25 cellular contexts compared by ENCODE assay signal in the genomic region with DNA sequence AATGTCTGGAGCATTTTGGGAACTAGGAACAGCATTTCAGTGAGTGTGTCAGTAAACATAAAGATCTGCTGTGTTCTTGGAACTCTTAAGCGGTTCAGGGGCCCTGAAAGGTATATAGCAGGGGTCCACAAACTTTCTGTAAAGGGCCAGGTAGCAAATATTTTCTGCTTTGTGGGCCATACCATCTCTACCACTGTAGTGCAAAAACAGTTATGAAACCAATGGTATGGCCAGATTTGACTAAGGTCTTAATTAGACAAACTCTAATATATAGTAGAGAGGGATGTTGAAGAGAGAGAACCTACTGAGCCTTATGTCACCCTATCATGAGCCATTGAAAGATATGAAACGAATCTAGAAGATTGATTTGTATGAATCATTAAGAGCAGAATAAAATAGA. TPM values are rescaled to one million over a fixed set of nuclear protein-coding genes. Genes with fewer than 3 reads are reported as not detected.
DNase-seq lines count a peak whose midpoint lies in the region; ATAC-seq and TF ChIP-seq lines count a peak whose summit lies in the region.
"Had no signal": no experiment of that assay in that cellular context is flagged by ENCODE, and none has a peak within 500 bp of the region (broad histone marks: within the 10 kb centered on the region; RNA-seq: fewer than 3 reads in every experiment).

No MANE protein-coding gene starts in this region.

- H3K4me3 ChIP-seq in IMR-90 (ENCODE audit: insufficient read depth, low read depth, low read length) (no peak overlapping the region), SK-N-MC (peak overlapping the region; percentile 40), fibroblast of villous mesenchyme (ENCODE audit: low read depth, low read length) (peak overlapping the region; percentile 7), skeletal muscle satellite cell (ENCODE audit: low read length) (peak overlapping the region; percentile 36)
- H3K4me3 ChIP-seq: GM23338, hepatocyte, left lung, mucosa of descending colon, transverse colon had no signal

- H3K9ac ChIP-seq in IMR-90 (ENCODE audit: low read depth, low read length) (no peak overlapping the region), SK-N-MC (ENCODE audit: insufficient read length) (no peak overlapping the region), skeletal muscle satellite cell (ENCODE audit: low read depth, low read length) (no peak overlapping the region)
- H3K9ac ChIP-seq: parathyroid adenoma had no signal

- H2BK5ac ChIP-seq in IMR-90 (ENCODE audit: low read depth, low read length, poor library complexity, severe bottlenecking), result no peak overlapping the region

- no peaks in the 10 kb centered on the region for H3K27me3 ChIP-seq in IMR-90 (ENCODE audit: control insufficient read depth, insufficient read depth, low read length)
- no peaks in the 10 kb centered on the region for H3K27me3 ChIP-seq in skeletal muscle satellite cell (ENCODE audit: control insufficient read depth, insufficient read depth, low read length)
- H3K27me3 ChIP-seq: hepatocyte, left lung, transverse colon had no signal

- no peak overlapping the region for H4K91ac ChIP-seq in IMR-90 (ENCODE audit: insufficient read depth, low read depth, low read length)

- no peak overlapping the region for H3K23ac ChIP-seq in IMR-90 (ENCODE audit: low read depth, low read length)

- no peak overlapping the region for H4K5ac ChIP-seq in IMR-90 (ENCODE audit: low read depth, low read length)

- H4K20me1 ChIP-seq in IMR-90 (ENCODE audit: insufficient read depth, low read length), result peaks cover 65% of the 10 kb centered on the region

- H2BK20ac ChIP-seq in IMR-90 (ENCODE audit: low read depth, low read length), result no peak overlapping the region

- no peak overlapping the region for H2BK120ac ChIP-seq in IMR-90 (ENCODE audit: low read depth, low read length)

- BruUV-seq in IMR-90 (replicated peaks; lab: Mats Ljungman, UMichigan), result no TSS peak

- no peak for TF ChIP-seq CTCF in IMR-90 (conservative IDR thresholded peaks at IDR 0.05; ENCODE audit: low read depth, low read length)
- TF ChIP-seq CTCF in fibroblast of villous mesenchyme (IDR thresholded peaks at IDR 0.05; ENCODE audit: insufficient read depth, low read depth, low read length), result no peak

- DNase-seq in IMR-90 (no peak), SK-N-MC (ENCODE audit: low read depth, low spot score) (no peak), fibroblast of villous mesenchyme (ENCODE audit: low read depth) (no peak), DMS79 treated with DMSO at 0.1 percent for 48 hours (lab: John Stamatoyannopoulos, UW) (no peak)
- DNase-seq in stimulated activated CD4-positive, alpha-beta T cell treated with anti-CD3 and anti-CD28 coated beads, Interleukin-4, amount 100 ng/mL, for 24 hours, result no peak
- DNase-seq: activated CD4-positive, alpha-beta T cell treated with anti-CD3 and anti-CD28 coated beads, Interleukin-2, amount 10 ng/mL, durations not matched to agents 7 days and 5 days; activated naive CD4-positive, alpha-beta T cell treated with anti-CD3 and anti-CD28 coated beads, Interleukin-2, amount 50 U/mL, for 16 hours; aorta; CD4-positive, alpha-beta memory T cell; immature natural killer cell; KG1; left lung; mucosa of descending colon; NCI-H1436 treated with DMSO at 0.1 percent for 48 hours; NCI-H510A; nephron progenitor cell; right cardiac atrium; stimulated activated naive CD8-positive, alpha-beta T cell treated with anti-CD3 and anti-CD28 coated beads, Interleukin-15, amount 100 ng/mL, for 72 hours; transverse colon had no signal

- H2AK5ac ChIP-seq in IMR-90 (ENCODE audit: low read depth, low read length), result no peak overlapping the region

- no peak for TF ChIP-seq RAD21 in IMR-90 (IDR thresholded peaks at IDR 0.05; ENCODE audit: low read length)

- no peak overlapping the region for H3K4ac ChIP-seq in IMR-90 (ENCODE audit: low read depth, low read length)

- dilution Hi-C loops in IMR-90 (cut with HindIII; ENCODE audit: low sequenced_read_pairs, unreplicated experiment), result no loop called here

- H3K9me3 ChIP-seq in IMR-90 (ENCODE audit: control insufficient read depth, insufficient read depth, low read length) (no peaks in the 10 kb centered on the region), SK-N-MC (ENCODE audit: low read depth, low read length) (no peaks in the 10 kb centered on the region), skeletal muscle satellite cell (replicated peaks; ENCODE audit: low read length) (no peaks in the 10 kb centered on the region)
- H3K9me3 ChIP-seq: left lung, mucosa of descending colon, transverse colon had no signal

- peaks cover 3% of the 10 kb centered on the region for H3K36me3 ChIP-seq in IMR-90 (ENCODE audit: control insufficient read depth, insufficient read depth, low read length)
- no peaks in the 10 kb centered on the region for H3K36me3 ChIP-seq in SK-N-MC (ENCODE audit: insufficient read depth, low read length)
- H3K36me3 ChIP-seq in skeletal muscle satellite cell (ENCODE audit: insufficient read depth, low read length), result peaks cover 37% of the 10 kb centered on the region
- H3K36me3 ChIP-seq: left lung, transverse colon had no signal

- CTCF ChIA-PET in IMR-90 (lab: Yijun Ruan, JAX), result no interaction called here

- peaks cover 10% of the 10 kb centered on the region for H3K4me1 ChIP-seq in IMR-90 (ENCODE audit: control insufficient read depth, insufficient read depth, low read length)
- peaks cover 37% of the 10 kb centered on the region for H3K4me1 ChIP-seq in skeletal muscle satellite cell (ENCODE audit: control insufficient read depth, insufficient read depth, low read length)

- WGBS in IMR-90 (ENCODE audit: extremely low coverage in 2 of 2, insufficient read length in 1 of 2), 2 experiments, result no CpG with 5 or more reads among the region's 2 CpGs

- intact Hi-C loops in IMR-90 (cut with micrococcal nuclease), result no loop called here

- H3K9me1 ChIP-seq in IMR-90 (ENCODE audit: insufficient read depth, low read length), result peaks cover 19% of the 10 kb centered on the region

- ATAC-seq in IMR-90 (ENCODE audit: low read depth) (no peak), HG03565 (IDR thresholded peaks at IDR 0.05; ENCODE audit: unreplicated experiment) (no peak)
- ATAC-seq: GM23338; mucosa of descending colon; stimulated activated naive CD8-positive, alpha-beta T cell treated with anti-CD3 and anti-CD28 coated beads, Interleukin-15, amount 100 ng/mL, for 72 hours had no signal

- no peak overlapping the region for H2AK9ac ChIP-seq in IMR-90 (replicated peaks; ENCODE audit: low read depth, low read length, poor library complexity)

- H2BK15ac ChIP-seq in IMR-90 (ENCODE audit: low read depth, low read length), result no peak overlapping the region

- no peak overlapping the region for H3K27ac ChIP-seq in IMR-90 (ENCODE audit: insufficient read depth, low read length)
- 0 out of 2 replicates have a peak overlapping the region, but pooled peaks have one; percentile 29 for H3K27ac ChIP-seq in SK-N-MC
- H3K27ac ChIP-seq: hepatocyte, left lung, parathyroid adenoma, transverse colon, VCaP had no signal

- H3K4me2 ChIP-seq in IMR-90 (ENCODE audit: low read depth, low read length) (peak overlapping the region; percentile 18; the same call in 1 of the 2 replicates), skeletal muscle satellite cell (ENCODE audit: low read length) (peak overlapping the region; percentile 91)
- H3K4me2 ChIP-seq: GM23338, hepatocyte had no signal

- no peak overlapping the region for H3K56ac ChIP-seq in IMR-90 (ENCODE audit: extremely low read depth, insufficient read depth, low read length)

- in situ Hi-C loops in IMR-90 (cut with MboI; ENCODE audit: low sequenced_read_pairs), result no loop called here

- peaks cover 32 to 68% of the 10 kb centered on the region in 2 experiments for H3K79me1 ChIP-seq in IMR-90 (ENCODE audit: low read depth in 1 of 2, low read length in 2 of 2)

- no peak overlapping the region for H4K8ac ChIP-seq in IMR-90 (ENCODE audit: low read depth in 2 of 2, low read length in 2 of 2)

- POLR2A ChIA-PET in IMR-90 (lab: Charles Lee; ENCODE audit: unreplicated experiment), result no interaction called here

- TF ChIP-seq POLR2A in IMR-90 (IDR thresholded peaks at IDR 0.05; ENCODE audit: low read depth, low read length), result no peak

- H3K14ac ChIP-seq in IMR-90 (replicated peaks; ENCODE audit: low read depth, low read length), result 0 out of 2 replicates have a peak overlapping the region, but pooled peaks have one; percentile 18

- H3K18ac ChIP-seq in IMR-90 (ENCODE audit: low read depth, low read length), result no peak overlapping the region

- no peak overlapping the region for H2AFZ ChIP-seq in IMR-90 (replicated peaks; ENCODE audit: low read length, poor library complexity)
- H2AFZ ChIP-seq: GM23338, hepatocyte, parathyroid adenoma had no signal

TF ChIP-seq in IMR-90, 13 proteins besides CTCF, POLR2A, EP300 and RAD21:
- TF ChIP-seq CEBPB (IDR thresholded peaks at IDR 0.05; ENCODE audit: low read depth, low read length), result no peak
- no peak for TF ChIP-seq MXI1 (IDR thresholded peaks at IDR 0.05; ENCODE audit: borderline replicate concordance, low read depth, low read length)
- TF ChIP-seq, protein P1, sequence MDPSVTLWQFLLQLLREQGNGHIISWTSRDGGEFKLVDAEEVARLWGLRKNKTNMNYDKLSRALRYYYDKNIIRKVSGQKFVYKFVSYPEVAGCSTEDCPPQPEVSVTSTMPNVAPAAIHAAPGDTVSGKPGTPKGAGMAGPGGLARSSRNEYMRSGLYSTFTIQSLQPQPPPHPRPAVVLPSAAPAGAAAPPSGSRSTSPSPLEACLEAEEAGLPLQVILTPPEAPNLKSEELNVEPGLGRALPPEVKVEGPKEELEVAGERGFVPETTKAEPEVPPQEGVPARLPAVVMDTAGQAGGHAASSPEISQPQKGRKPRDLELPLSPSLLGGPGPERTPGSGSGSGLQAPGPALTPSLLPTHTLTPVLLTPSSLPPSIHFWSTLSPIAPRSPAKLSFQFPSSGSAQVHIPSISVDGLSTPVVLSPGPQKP (IDR thresholded peaks at IDR 0.05; ENCODE audit: borderline replicate concordance, low read depth, low read length), result no peak
- TF ChIP-seq MAZ (IDR thresholded peaks at IDR 0.05; ENCODE audit: borderline replicate concordance, low read depth, low read length), result no peak
- no peak for TF ChIP-seq BHLHE40 (IDR thresholded peaks at IDR 0.05; ENCODE audit: low read depth, low read length)
- no peak for TF ChIP-seq RCOR1 (IDR thresholded peaks at IDR 0.05; ENCODE audit: insufficient replicate concordance, low read length)
- TF ChIP-seq FOS (IDR thresholded peaks at IDR 0.05; ENCODE audit: low read depth, low read length), result no peak
- TF ChIP-seq RFX5 (IDR thresholded peaks at IDR 0.05; ENCODE audit: low read depth, low read length), result no peak
- no peak for TF ChIP-seq MAFK (IDR thresholded peaks at IDR 0.05; ENCODE audit: low read depth, low read length)
- no peak for TF ChIP-seq SMC3 (IDR thresholded peaks at IDR 0.05; ENCODE audit: low read depth, low read length)

RNA-seq across cellular contexts. Expression of a gene that starts 5.3 kb away (rescaled TPM):
- 400 and 527 TPM in 2 replicates for total RNA-seq in IMR-90 (2012; rRNA removed)
- 42.5 and 45.5 TPM in 2 replicates for polyA plus RNA-seq in IMR-90 (2012; rRNA removed)
- polyA plus RNA-seq in IMR-90 (2012; cell fraction: cytosol; rRNA removed), result 9.4 and 12.8 TPM in 2 replicates
- polyA plus RNA-seq in IMR-90 (2012; cell fraction: nucleus; rRNA removed; ENCODE audit: low replicate concordance), result 4.1 and 28.1 TPM in 2 replicates
- total RNA-seq in fibroblast of villous mesenchyme, result 225 and 412 TPM in 2 replicates
- 229 and 297 TPM in 2 replicates for total RNA-seq in skeletal muscle satellite cell (2012; rRNA removed)
